19 cellular contexts compared by ENCODE assay signal in genomic region chr1:206709322-206709721, GRCh38. TPM values are rescaled to one million over a fixed set of nuclear protein-coding genes. Genes with fewer than 3 reads are reported as not detected.
DNase-seq lines count a peak whose midpoint lies in the region; ATAC-seq, FAIRE-seq and TF ChIP-seq lines count a peak whose summit lies in the region.
"Had no signal": no experiment of that assay in that cellular context is flagged by ENCODE, and none has a peak within 500 bp of the region (broad histone marks: within the 10 kb centered on the region; RNA-seq: fewer than 3 reads in every experiment).

No MANE protein-coding gene starts in this region.

- H3K79me2 ChIP-seq in PC-3 (ENCODE audit: low read length), result peaks cover 99% of the 10 kb centered on the region

- POLR2A ChIA-PET in PC-3 (lab: Charles Lee; ENCODE audit: unreplicated experiment), result interaction anchor here (0.8 kb wide), 1 partner anchor 74 kb away, joined by 3 read pairs; the partner anchor contains the start of gene DYRK3

- peak overlapping the region; percentile 33 for H3K4me2 ChIP-seq in PC-3 (ENCODE audit: low read length)

- 40 to 42% methylated on average over 4 of the region's 4 CpGs for WGBS in pancreas, 2 donors

- no TSS peak for BruUV-seq in PC-3 (replicated peaks; lab: Mats Ljungman, UMichigan)

- H3K36me3 ChIP-seq in PC-3 (ENCODE audit: low read depth, low read length) (no peaks in the 10 kb centered on the region), pancreas (no peaks in the 10 kb centered on the region)

- DNase-seq in activated T-cell treated with anti-CD3 and anti-CD28 coated beads, Interleukin-2, amount 50 U/mL, for 24 hours, result no peak
- DNase-seq in activated T-cell treated with anti-CD3 and anti-CD28 coated beads, Interleukin-2, amount 50 U/mL, for 1 hour, result no peak
- peak; percentile 39 for DNase-seq in PC-3
- no peak for DNase-seq in epithelial cell of proximal tubule (ENCODE audit: low read depth)
- DNase-seq in pancreas, result no peak
- no peak for DNase-seq in SIG-M5 treated with dmso at 0.1 percent for 504 hours (lab: John Stamatoyannopoulos, UW; ENCODE audit: unreplicated experiment)
- DNase-seq in NCI-H446 (lab: John Stamatoyannopoulos, UW), result no peak
- DNase-seq: 8988T; activated CD4-positive, alpha-beta T cell treated with anti-CD3 and anti-CD28 coated beads, Interleukin-2, amount 10 ng/mL, durations not matched to agents 24 days and 14 days; activated effector memory CD4-positive, alpha-beta T cell treated with anti-CD3 and anti-CD28 coated beads, Interleukin-2, amount 50 U/mL, for 16 hours; activated naive CD8-positive, alpha-beta T cell treated with anti-CD3 and anti-CD28 coated beads, Interleukin-2, amount 50 U/mL, for 24 hours; cortex of kidney; foreskin fibroblast; GDM1; T-cell had no signal

- H3K4me3 ChIP-seq in PC-3 (ENCODE audit: low read length) (no peak overlapping the region), epithelial cell of proximal tubule (ENCODE audit: low read depth, low read length) (peak overlapping the region; percentile 12), pancreas (no peak overlapping the region)

- H3K9me2 ChIP-seq in PC-3 (replicated peaks; ENCODE audit: low read length), result no peaks in the 10 kb centered on the region

- H3K4me1 ChIP-seq in PC-3 (ENCODE audit: insufficient read depth, low read length) (peaks cover 46% of the 10 kb centered on the region), pancreas (peaks cover 28 to 62% (median 31%) of the 10 kb centered on the region in 3 donors)

- peaks cover 90% of the 10 kb centered on the region for H3K4me1 Mint-ChIP-seq in activated T-cell treated with anti-CD3 and anti-CD28 coated beads, Interleukin-2, amount 50 U/mL, for 24 hours (ENCODE audit: low read depth)

- CTCF ChIA-PET in PC-3 (lab: Charles Lee), result interaction anchor here (0.6 to 1.5 kb wide), 3 partner anchors 26 to 203 kb away, joined by 3 to 4 read pairs (median 3); no protein-coding TSS in a partner anchor

- FAIRE-seq in pancreas (lab: Jason Lieb, UNC), result no peak
- FAIRE-seq: endometrium had no signal

- no peaks in the 10 kb centered on the region for H3K27me3 Mint-ChIP-seq in activated T-cell treated with anti-CD3 and anti-CD28 coated beads, Interleukin-2, amount 50 U/mL, for 24 hours
- H3K27me3 Mint-ChIP-seq: activated CD4-positive, alpha-beta T cell treated with anti-CD3 and anti-CD28 coated beads, Interleukin-2, amount 10 ng/mL, durations not matched to agents 24 days and 14 days; activated naive CD8-positive, alpha-beta T cell treated with anti-CD3 and anti-CD28 coated beads, Interleukin-2, amount 50 U/mL, for 24 hours; brain; T-cell had no signal

- TF ChIP-seq CTCF in PC-3 (conservative IDR thresholded peaks at IDR 0.05; ENCODE audit: low read depth, low read length) (no peak), epithelial cell of proximal tubule (conservative IDR thresholded peaks at IDR 0.05; ENCODE audit: low read depth, low read length) (no peak), pancreas (IDR thresholded peaks at IDR 0.05) (no peak)

- intact Hi-C loops in PC-3 (cut with micrococcal nuclease) (no loop called here), pancreas (cut with DNase I) (no loop called here)

- H3K36me3 Mint-ChIP-seq in activated T-cell treated with anti-CD3 and anti-CD28 coated beads, Interleukin-2, amount 50 U/mL, for 24 hours (ENCODE audit: low read depth), result peaks cover 13% of the 10 kb centered on the region

- H2AFZ ChIP-seq in PC-3 (ENCODE audit: low read length), result no peak overlapping the region

- H3K27me3 ChIP-seq in PC-3 (ENCODE audit: low read length) (no peaks in the 10 kb centered on the region), pancreas (no peaks in the 10 kb centered on the region)

- no peaks in the 10 kb centered on the region for H3K9me3 Mint-ChIP-seq in activated T-cell treated with anti-CD3 and anti-CD28 coated beads, Interleukin-2, amount 50 U/mL, for 24 hours
- H3K9me3 Mint-ChIP-seq: activated CD4-positive, alpha-beta T cell treated with anti-CD3 and anti-CD28 coated beads, Interleukin-2, amount 10 ng/mL, durations not matched to agents 24 days and 14 days; activated naive CD8-positive, alpha-beta T cell treated with anti-CD3 and anti-CD28 coated beads, Interleukin-2, amount 50 U/mL, for 24 hours; brain; T-cell had no signal

- ATAC-seq in PC-3, result 0 out of 2 replicates have a peak, but pooled peaks have one; percentile 1
- ATAC-seq in pancreas, result peak in 3 of 4 donors; percentile 10 to 49 (median 41)
- no peak for ATAC-seq in HG03196 (IDR thresholded peaks at IDR 0.05; ENCODE audit: unreplicated experiment)
- ATAC-seq: activated naive CD8-positive, alpha-beta T cell treated with anti-CD3 and anti-CD28 coated beads, Interleukin-2, amount 50 U/mL, for 24 hours; T-cell had no signal

- H3K27ac ChIP-seq in PC-3 (ENCODE audit: low read length) (peak overlapping the region; percentile 34), pancreas (peak overlapping the region in 2 of 4 donors; percentile 61 to 63)

- H3K4me3 Mint-ChIP-seq in activated T-cell treated with anti-CD3 and anti-CD28 coated beads, Interleukin-2, amount 50 U/mL, for 24 hours, result no peak overlapping the region
- H3K4me3 Mint-ChIP-seq: activated CD4-positive, alpha-beta T cell treated with anti-CD3 and anti-CD28 coated beads, Interleukin-2, amount 10 ng/mL, durations not matched to agents 24 days and 14 days; activated naive CD8-positive, alpha-beta T cell treated with anti-CD3 and anti-CD28 coated beads, Interleukin-2, amount 50 U/mL, for 24 hours; CD14-positive monocyte; T-cell had no signal

- H3K27ac Mint-ChIP-seq in activated T-cell treated with anti-CD3 and anti-CD28 coated beads, Interleukin-2, amount 50 U/mL, for 24 hours, result peak overlapping the region; percentile 35
- H3K27ac Mint-ChIP-seq: activated CD4-positive, alpha-beta T cell treated with anti-CD3 and anti-CD28 coated beads, Interleukin-2, amount 10 ng/mL, durations not matched to agents 24 days and 14 days; activated naive CD8-positive, alpha-beta T cell treated with anti-CD3 and anti-CD28 coated beads, Interleukin-2, amount 50 U/mL, for 24 hours had no signal

- H3K9ac ChIP-seq in PC-3 (ENCODE audit: low read length), result no peak overlapping the region

- H3F3A ChIP-seq in PC-3 (ENCODE audit: low read length, unreplicated experiment), result peaks cover 8% of the 10 kb centered on the region

- H4K20me1 ChIP-seq in PC-3 (ENCODE audit: low read length), result peaks cover 53% of the 10 kb centered on the region

- H3K9me3 ChIP-seq in PC-3 (ENCODE audit: low read length) (no peaks in the 10 kb centered on the region), pancreas (no peaks in the 10 kb centered on the region)

RNA-seq across cellular contexts. Expression of gene MAPKAPK2, which starts 24.6 kb away (rescaled TPM):
- total RNA-seq in PC-3 (2014; rRNA removed) (98.5 and 133 TPM in 2 replicates), epithelial cell of proximal tubule (45.5 and 57.9 TPM in 2 replicates), pancreas (10 to 100 TPM; 28.3 to 55.7 (median 30.8) TPM)
- polyA plus RNA-seq in pancreas, result 10 to 100 TPM; 38.8 to 48.9 TPM
